Comparison of ENCODE assay signal across 14 cellular contexts in the genomic region with DNA sequence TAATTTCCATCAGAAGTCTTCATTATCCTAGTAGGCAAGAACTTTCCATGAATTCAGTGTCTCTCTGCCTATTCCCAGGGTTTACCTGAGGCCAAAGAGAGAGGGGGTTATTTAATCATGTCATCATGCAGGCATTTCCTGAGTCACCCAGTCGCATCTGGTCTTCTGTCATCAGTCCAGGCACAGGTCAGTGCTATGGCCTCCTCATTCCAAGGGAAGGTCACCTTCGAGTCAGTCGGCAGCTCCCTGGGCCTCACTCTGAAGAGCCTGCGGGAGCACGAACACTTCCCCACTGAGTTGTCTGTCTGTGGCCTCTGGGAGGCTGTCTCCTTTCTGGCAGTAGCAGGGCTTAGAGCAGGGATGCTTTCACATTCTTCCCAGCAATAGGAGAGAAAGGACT. TPM values are rescaled to one million over a fixed set of nuclear protein-coding genes. Genes with fewer than 3 reads are reported as not detected.
DNase-seq lines count a peak whose midpoint lies in the region; ATAC-seq, FAIRE-seq and TF ChIP-seq lines count a peak whose summit lies in the region.
"Had no signal": no experiment of that assay in that cellular context is flagged by ENCODE, and none has a peak within 500 bp of the region (broad histone marks: within the 10 kb centered on the region; RNA-seq: fewer than 3 reads in every experiment).

No MANE protein-coding gene starts in this region.

- no peak overlapping the region for H3K23ac ChIP-seq in H1 (ENCODE audit: insufficient read length)

- H4K91ac ChIP-seq in H1 (replicated peaks; ENCODE audit: insufficient read length, low read length): peak overlapping the region; percentile 31

- peak overlapping the region; percentile 90; the same call in 1 of the 2 replicates for H2BK20ac ChIP-seq in H1 (ENCODE audit: low read length)

- WGBS in H1 (ENCODE audit: extremely low coverage in 1 of 2, insufficient coverage in 1 of 2, insufficient read length in 1 of 2, insufficient replicate concordance in 2 of 2, low coverage in 1 of 2, low lambda C conversion rate in 2 of 2, missing lambda C conversion rate in 1 of 2), 2 experiments: 85% methylated on average over 5 of the region's 5 CpGs; no CpG with 5 or more reads in 1 of the 2 experiments
- 64% methylated on average over 3 of the region's 5 CpGs for WGBS in suprapubic skin

- no peaks in the 10 kb centered on the region; the same call in 1 of the 2 replicates for H3K79me1 ChIP-seq in H1 (ENCODE audit: low read depth, low read length)

- no peaks in the 10 kb centered on the region for H3K27me3 Mint-ChIP-seq in mesothelial cell of epicardium (ENCODE audit: low read depth)
- H3K27me3 Mint-ChIP-seq: CD4-positive, CD25-positive, alpha-beta regulatory T cell; T-helper 17 cell had no signal

- H3K79me2 ChIP-seq in H1 (ENCODE audit: control insufficient read depth in 1 of 2, insufficient read depth in 2 of 2, low read length in 2 of 2): no peaks in the 10 kb centered on the region

- H2BK15ac ChIP-seq in H1 (ENCODE audit: low read length): no peak overlapping the region

- no peak overlapping the region; the same call in 1 of the 2 replicates for H2AK5ac ChIP-seq in H1 (ENCODE audit: low read depth, low read length)

- TF ChIP-seq CTCF in H1 (IDR thresholded peaks at IDR 0.05; ENCODE audit: control extremely low read depth in 1 of 3, insufficient read depth in 1 of 3, low read depth in 1 of 3, low read length in 3 of 3): no peak
- no peak for TF ChIP-seq CTCF in mesothelial cell of epicardium (IDR thresholded peaks at IDR 0.05; ENCODE audit: unreplicated experiment)
- no peak for TF ChIP-seq CTCF in suprapubic skin (IDR thresholded peaks at IDR 0.05)

- TF ChIP-seq EP300 in H1 (IDR thresholded peaks at IDR 0.05; ENCODE audit: borderline replicate concordance in 1 of 2, low read depth in 2 of 2, low read length in 2 of 2) (no peak), suprapubic skin (IDR thresholded peaks at IDR 0.05) (no peak)

- H4K5ac ChIP-seq in H1 (ENCODE audit: insufficient read length, low read depth, low read length): no peak overlapping the region

- H2BK5ac ChIP-seq in H1 (ENCODE audit: low read depth, low read length): peak overlapping the region; percentile 79; the same call in 1 of the 2 replicates

- H3K4ac ChIP-seq in H1 (replicated peaks; ENCODE audit: insufficient read length, low read depth, low read length): no peak overlapping the region

- no peaks in the 10 kb centered on the region for H3K9me3 Mint-ChIP-seq in mesothelial cell of epicardium
- H3K9me3 Mint-ChIP-seq: CD4-positive, CD25-positive, alpha-beta regulatory T cell had no signal

- H3K36me3 ChIP-seq in H1 (ENCODE audit: control insufficient read depth in 2 of 4, insufficient read depth in 4 of 4, low read length in 3 of 4): no peaks in the 10 kb centered on the region
- H3K36me3 ChIP-seq in suprapubic skin: no peaks in the 10 kb centered on the region

- no peaks in the 10 kb centered on the region for H4K20me1 ChIP-seq in H1 (replicated peaks in 1 of 2; ENCODE audit: control insufficient read depth in 1 of 2, insufficient read depth in 2 of 2, low read length in 2 of 2)

- H3K56ac ChIP-seq in H1 (replicated peaks; ENCODE audit: insufficient read length, low read depth, low read length): no peak overlapping the region

- peak overlapping the region; percentile 68; the same call in 1 of the 2 replicates for H3K18ac ChIP-seq in H1 (ENCODE audit: extremely low read depth, low read length)

- POLR2A ChIA-PET in H1 (lab: Charles Lee; ENCODE audit: partially characterized antibody): no interaction called here

- H2BK120ac ChIP-seq in H1 (replicated peaks; ENCODE audit: low read depth, low read length): no peak overlapping the region

- H3K4me1 Mint-ChIP-seq in mesothelial cell of epicardium: peaks cover 68% of the 10 kb centered on the region
- H3K4me1 Mint-ChIP-seq: CD4-positive, CD25-positive, alpha-beta regulatory T cell; stimulated activated effector memory CD8-positive, alpha-beta T cell treated with anti-CD3 and anti-CD28 coated beads, Interleukin-12 subunit alpha, Interleukin-12 subunit beta, amount 100 ng/mL, for 72 hours; T-helper 17 cell had no signal

- FAIRE-seq in H1 (lab: Jason Lieb, UNC): no peak

- H3K23me2 ChIP-seq in H1 (ENCODE audit: low read depth, low read length): no peaks in the 10 kb centered on the region

- H3K27me3 ChIP-seq in H1 (replicated peaks in 1 of 4; ENCODE audit: control insufficient read depth in 3 of 4, extremely low read depth in 1 of 4, insufficient read depth in 3 of 4, low read length in 3 of 4) (no peaks in the 10 kb centered on the region), suprapubic skin (no peaks in the 10 kb centered on the region)

- H3K4me1 ChIP-seq in H1 (replicated peaks in 1 of 4; ENCODE audit: control insufficient read depth in 3 of 4, insufficient read depth in 4 of 4, low read length in 3 of 4) (peaks cover 0 to 8% (median 5%) of the 10 kb centered on the region in 4 experiments; a peak in 3 of 7 replicates), suprapubic skin (peaks cover 12% of the 10 kb centered on the region)

- DNase-seq in AG20443 (ENCODE audit: low spot score): peak; percentile 82
- DNase-seq in M059J (ENCODE audit: low read depth): peak; percentile 97
- DNase-seq in H1 (ENCODE audit: low read depth in 1 of 2, low spot score in 2 of 2): peak in 1 of 2 experiments; percentile 19
- DNase-seq in mesothelial cell of epicardium (ENCODE audit: low spot score in 2 of 2, unreplicated experiment in 2 of 2): no peak
- no peak for DNase-seq in NAMALWA (ENCODE audit: low spot score)
- no peak for DNase-seq in NCI-H2081 treated with DMSO at 0.1 percent for 48 hours (lab: John Stamatoyannopoulos, UW)
- no peak for DNase-seq in suprapubic skin (ENCODE audit: low spot score in 2 of 2)
- DNase-seq: aorta; CD4-positive, CD25-positive, alpha-beta regulatory T cell; glutamatergic neuron; T-helper 17 cell had no signal

- H3K36me3 Mint-ChIP-seq in mesothelial cell of epicardium: no peaks in the 10 kb centered on the region
- H3K36me3 Mint-ChIP-seq: CD4-positive, CD25-positive, alpha-beta regulatory T cell; stimulated activated effector memory CD8-positive, alpha-beta T cell treated with anti-CD3 and anti-CD28 coated beads, Interleukin-12 subunit alpha, Interleukin-12 subunit beta, amount 100 ng/mL, for 72 hours had no signal

- H3K14ac ChIP-seq in H1 (ENCODE audit: insufficient read length): no peak overlapping the region

- TF ChIP-seq RAD21 in H1 (IDR thresholded peaks at IDR 0.05 in 1 of 2, conservative IDR thresholded peaks at IDR 0.05 in 1 of 2; ENCODE audit: low read depth in 2 of 2, low read length in 2 of 2): no peak

- H3K9me3 ChIP-seq in H1 (ENCODE audit: insufficient read depth in 2 of 2, low read depth in 1 of 2, low read length in 1 of 2): no peaks in the 10 kb centered on the region
- no peaks in the 10 kb centered on the region for H3K9me3 ChIP-seq in suprapubic skin

- CTCF ChIA-PET in H1 (lab: Charles Lee; ENCODE audit: partially characterized antibody): interaction anchor here (1.1 to 1.3 kb wide), 3 partner anchors 11 to 99 kb away, joined by 3 to 4 read pairs (median 3); no protein-coding TSS in a partner anchor

- ATAC-seq in HG03342 (IDR thresholded peaks at IDR 0.05; ENCODE audit: unreplicated experiment): no peak
- ATAC-seq: stimulated activated effector memory CD8-positive, alpha-beta T cell treated with anti-CD3 and anti-CD28 coated beads, Interleukin-12 subunit alpha, Interleukin-12 subunit beta, amount 100 ng/mL, for 72 hours; T-helper 17 cell had no signal

- H3K4me2 ChIP-seq in H1 (ENCODE audit: insufficient read depth in 1 of 2, low read depth in 2 of 2, low read length in 2 of 2): no peak overlapping the region; a peak in 1 of 4 replicates

- H3K27ac Mint-ChIP-seq in mesothelial cell of epicardium: peak overlapping the region; percentile 65
- H3K27ac Mint-ChIP-seq: CD4-positive, CD25-positive, alpha-beta regulatory T cell; stimulated activated effector memory CD8-positive, alpha-beta T cell treated with anti-CD3 and anti-CD28 coated beads, Interleukin-12 subunit alpha, Interleukin-12 subunit beta, amount 100 ng/mL, for 72 hours; T-helper 17 cell had no signal

- H3K27ac ChIP-seq in H1 (ENCODE audit: low read depth, low read length) (no peak overlapping the region), suprapubic skin (no peak overlapping the region)

- no peak overlapping the region for H3K9ac ChIP-seq in H1 (replicated peaks in 1 of 4; ENCODE audit: extremely low read depth in 1 of 4, low read depth in 3 of 4, low read length in 3 of 4)

- peak overlapping the region; percentile 40 for H2BK12ac ChIP-seq in H1 (ENCODE audit: low read depth, low read length)

- H4K8ac ChIP-seq in H1 (ENCODE audit: extremely low read depth, insufficient read depth, low read length): no peak overlapping the region

- H3K4me3 ChIP-seq in H1 (ENCODE audit: extremely low read depth in 1 of 4, insufficient read depth in 2 of 4, low read depth in 3 of 4, low read length in 4 of 4): no peak overlapping the region
- no peak overlapping the region for H3K4me3 ChIP-seq in suprapubic skin

- H3K4me3 Mint-ChIP-seq in mesothelial cell of epicardium: no peak overlapping the region
- H3K4me3 Mint-ChIP-seq: CD4-positive, CD25-positive, alpha-beta regulatory T cell; stimulated activated effector memory CD8-positive, alpha-beta T cell treated with anti-CD3 and anti-CD28 coated beads, Interleukin-12 subunit alpha, Interleukin-12 subunit beta, amount 100 ng/mL, for 72 hours; T-helper 17 cell had no signal

- TF ChIP-seq POLR2A in H1 (IDR thresholded peaks at IDR 0.05; ENCODE audit: control extremely low read depth in 1 of 2, low read depth in 2 of 2, low read length in 2 of 2) (no peak), suprapubic skin (IDR thresholded peaks at IDR 0.05) (no peak)

- H2AFZ ChIP-seq in H1 (ENCODE audit: low read length): no peak overlapping the region

TF ChIP-seq in H1, 55 proteins besides CTCF, POLR2A, EP300 and RAD21:
- TF ChIP-seq JUND (IDR thresholded peaks at IDR 0.05; ENCODE audit: low read length): peak; percentile 42; the same call in 1 of the 2 replicates
- TF ChIP-seq POU5F1 (IDR thresholded peaks at IDR 0.05; ENCODE audit: low read depth, low read length): no peak

RNA-seq across cellular contexts. Expression of a gene that starts 26.2 kb away (rescaled TPM):
- not detected in 2 replicates for total RNA-seq in M059J (2014; rRNA removed; shearing (Covaris generic))
- total RNA-seq in H1 (2021; fragmentation: NEBNext Ultra II Directional; extraction: Animal tissue kit (Norgen Biotek cat#: 25700)): not detected in 2 replicates
- not detected in 2 replicates for polyA plus RNA-seq in H1 (2011; rRNA removed)
- polyA plus RNA-seq in H1 (2011; cell fraction: cytosol; rRNA removed): 0.05 TPM
- not detected for polyA plus RNA-seq in H1 (2011; cell fraction: nucleus; rRNA removed)
- not detected in 4 replicates for polyA plus RNA-seq in H1 (2012, experiment 1 of 2)
- polyA plus RNA-seq in H1 (2012, experiment 2 of 2): not detected
- polyA plus RNA-seq in H1 (2013, experiment 1 of 2): not detected
- not detected for polyA plus RNA-seq in H1 (2013, experiment 2 of 2)
- not detected in 2 replicates for polyA minus RNA-seq in H1 (2011; rRNA and poly(A)+ RNA removed)
- not detected for polyA minus RNA-seq in H1 (2011; cell fraction: cytosol; rRNA and poly(A)+ RNA removed)
- polyA minus RNA-seq in H1 (2011; cell fraction: nucleus; rRNA and poly(A)+ RNA removed): not detected
- total RNA-seq in mesothelial cell of epicardium (not detected in 3 replicates), suprapubic skin (not detected)
- total RNA-seq: aorta; CD4-positive, CD25-positive, alpha-beta regulatory T cell; NCI-H460; T-helper 17 cell had no signal
- polyA plus RNA-seq: aorta; CD4-positive, CD25-positive, alpha-beta regulatory T cell had no signal

Comparison
In these comparisons a context has a peak if more than half of its experiments do, and no peak if none do; other contexts are left out.
1. DNase-seq: peak in AG20443 (single experiment) and M059J (single experiment); none in mesothelial cell of epicardium (0 of 2), NAMALWA (single experiment), NCI-H2081 treated with DMSO at 0.1 percent for 48 hours (single experiment) and suprapubic skin (0 of 2).